24 cellular contexts compared by ENCODE assay signal in the genomic region with DNA sequence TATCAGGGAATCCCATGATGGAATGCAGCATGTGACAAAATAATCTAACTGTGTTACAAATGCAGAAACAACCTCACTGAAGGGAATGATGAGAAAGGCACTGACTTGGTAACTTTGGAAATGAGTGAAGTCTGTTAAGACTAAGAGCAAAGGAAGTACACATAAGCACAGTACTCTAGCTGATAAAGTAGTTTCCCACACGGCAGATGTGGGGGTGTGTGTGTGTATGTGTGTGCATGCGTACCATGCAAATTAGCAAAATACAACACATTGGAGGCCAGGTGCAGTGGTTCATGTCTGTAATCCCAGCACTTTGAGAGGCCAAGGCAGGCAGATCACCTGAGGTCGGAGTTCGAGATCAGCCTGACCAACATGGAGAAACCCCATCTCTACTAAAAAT. TPM values are rescaled to one million over a fixed set of nuclear protein-coding genes. Genes with fewer than 3 reads are reported as not detected.
DNase-seq lines count a peak whose midpoint lies in the region; ATAC-seq, FAIRE-seq and TF ChIP-seq lines count a peak whose summit lies in the region.
"Had no signal": no experiment of that assay in that cellular context is flagged by ENCODE, and none has a peak within 500 bp of the region (broad histone marks: within the 10 kb centered on the region; RNA-seq: fewer than 3 reads in every experiment).

No MANE protein-coding gene starts in this region.

- H3K9me2 ChIP-seq in SU-DHL-6 (replicated peaks; ENCODE audit: insufficient read depth, low read length) = no peaks in the 10 kb centered on the region

- H3K9ac ChIP-seq in SU-DHL-6 (ENCODE audit: low read length) = no peak overlapping the region
- H3K9ac ChIP-seq in kidney (ENCODE audit: low read length in 2 of 2) = no peak overlapping the region

- DNase-seq in GM12891 (ENCODE audit: insufficient read length, low spot score) (no peak), kidney (no peak)
- DNase-seq: AML-193; C1 segment of cervical spinal cord; Calu3; CD8-positive, alpha-beta T cell; DMS153; IMR-90; NCI-H1105 treated with DMSO at 0.1 percent for 48 hours; NCI-H1694; NCI-H2081; NCI-H2171 treated with DMSO at 0.1 percent for 48 hours; NCI-H526; OCI-M1; SJCRH30 had no signal

- H3K9me3 ChIP-seq in SU-DHL-6 (ENCODE audit: insufficient read depth, low read length) (no peaks in the 10 kb centered on the region), kidney (ENCODE audit: control insufficient read depth in 1 of 2, low read length in 2 of 2) (no peaks in the 10 kb centered on the region)

- H3K4me1 ChIP-seq in kidney (ENCODE audit: control insufficient read depth in 1 of 2, insufficient read depth in 1 of 2, low read depth in 1 of 2, low read length in 2 of 2) = no peaks in the 10 kb centered on the region
- H3K4me1 ChIP-seq: SJCRH30 had no signal

- H2AFZ ChIP-seq in SU-DHL-6 (ENCODE audit: low read depth, low read length, severe bottlenecking) = no peak overlapping the region

- no peaks in the 10 kb centered on the region for H3K27me3 ChIP-seq in SU-DHL-6 (ENCODE audit: low read length)
- H3K27me3 ChIP-seq: SJCRH30 had no signal

- peaks cover 13% of the 10 kb centered on the region for H3F3A ChIP-seq in SU-DHL-6 (ENCODE audit: insufficient read depth)

- H3K36me3 ChIP-seq in SU-DHL-6 (ENCODE audit: low read length) (no peaks in the 10 kb centered on the region), kidney (ENCODE audit: control insufficient read depth in 1 of 2, insufficient read depth in 2 of 2, low read length in 2 of 2) (no peaks in the 10 kb centered on the region)
- H3K36me3 ChIP-seq: SJCRH30 had no signal

- H3K4me3 ChIP-seq in SU-DHL-6 (ENCODE audit: insufficient read depth, low read length, poor library complexity, severe bottlenecking) = no peak overlapping the region
- H3K4me3 ChIP-seq in kidney (ENCODE audit: low read length in 2 of 2) = no peak overlapping the region
- H3K4me3 ChIP-seq: SJCRH30 had no signal

- FAIRE-seq in GM12891 (lab: Jason Lieb, UNC) (peak; percentile 74), kidney (lab: Jason Lieb, UNC) (no peak)
- FAIRE-seq: G401.6, HTR-8/SVneo, RCC 7860 had no signal

- TF ChIP-seq CTCF in SU-DHL-6 (IDR thresholded peaks at IDR 0.05; ENCODE audit: insufficient read depth, low read length, poor library complexity, severe bottlenecking) = no peak
- TF ChIP-seq CTCF in kidney (IDR thresholded peaks at IDR 0.05; ENCODE audit: borderline replicate concordance, extremely low read depth, insufficient read depth) = no peak

- TF ChIP-seq POLR2A in GM12891 (IDR thresholded peaks at IDR 0.05; ENCODE audit: low read depth, low read length) = no peak

- no peak for ATAC-seq in activated CD4-positive, CD25-positive, alpha-beta regulatory T cell treated with anti-CD3 and anti-CD28 coated beads, Interleukin-2, amount 50 U/mL, for 24 hours
- ATAC-seq: CD8-positive, alpha-beta T cell had no signal

- H3K27ac ChIP-seq in SU-DHL-6 (ENCODE audit: low read depth, low read length) (no peak overlapping the region), kidney (ENCODE audit: low read depth in 2 of 2, low read length in 2 of 2) (no peak overlapping the region)
- H3K27ac ChIP-seq: SJCRH30 had no signal

- no peaks in the 10 kb centered on the region for H3K79me2 ChIP-seq in SU-DHL-6 (ENCODE audit: insufficient read depth, low read length)

- intact Hi-C loops in kidney (cut with DNase I) = no loop called here

- H3K4me2 ChIP-seq in SU-DHL-6 (ENCODE audit: low read depth, low read length, poor library complexity, severe bottlenecking) = peak overlapping the region; percentile 21

- no peaks in the 10 kb centered on the region for H4K20me1 ChIP-seq in SU-DHL-6 (ENCODE audit: low read depth, low read length)

TF ChIP-seq in GM12891, 5 proteins besides CTCF, POLR2A, EP300 and RAD21:
- no peak for TF ChIP-seq PAX5 (IDR thresholded peaks at IDR 0.05; ENCODE audit: insufficient read depth, low read length, severe bottlenecking)
- no peak for TF ChIP-seq SPI1 (IDR thresholded peaks at IDR 0.05; ENCODE audit: low read depth, low read length)
- TF ChIP-seq TAF1 (IDR thresholded peaks at IDR 0.05; ENCODE audit: low read depth, low read length) = no peak
- TF ChIP-seq POLR2AphosphoS5 (IDR thresholded peaks at IDR 0.05; ENCODE audit: low read depth, low read length) = no peak
- peak; percentile 70; the same call in 1 of the 2 replicates for TF ChIP-seq POU2F2 (IDR thresholded peaks at IDR 0.05; ENCODE audit: low read depth, low read length)

RNA-seq across cellular contexts. Expression of a gene that starts 16.6 kb away (rescaled TPM):
- 0.04 TPM for polyA plus RNA-seq in GM12891 (2012; ENCODE audit: low read depth, missing spikeins)
- 1.6 TPM for total RNA-seq in kidney
- polyA plus RNA-seq in kidney (ENCODE audit: insufficient read depth, low read depth, low replicate concordance) = 0.32 TPM
- total RNA-seq: A172, Calu3, Daoy, H4, IMR-90, SJCRH30 had no signal
- polyA plus RNA-seq: AG04450, IMR-90 had no signal

RNA-seq across cellular contexts. Expression of a gene that starts 24.8 kb away (rescaled TPM):
- 125 TPM for polyA plus RNA-seq in GM12891 (2012; ENCODE audit: low read depth, missing spikeins)
- 87.7 TPM for total RNA-seq in kidney
- polyA plus RNA-seq in kidney (ENCODE audit: insufficient read depth, low read depth, low replicate concordance) = 115 TPM

RNA-seq across cellular contexts. Expression of a gene that starts 25.5 kb away (rescaled TPM):
- 17.3 TPM for polyA plus RNA-seq in GM12891 (2012; ENCODE audit: low read depth, missing spikeins)
- 28.3 TPM for total RNA-seq in kidney
- 28.7 TPM for polyA plus RNA-seq in kidney (ENCODE audit: insufficient read depth, low read depth, low replicate concordance)

RNA-seq across cellular contexts. Expression of a gene that starts 27.3 kb away (rescaled TPM):
- polyA plus RNA-seq in GM12891 (2012; ENCODE audit: low read depth, missing spikeins) = 19.3 TPM
- total RNA-seq in kidney = 64.1 TPM
- polyA plus RNA-seq in kidney (ENCODE audit: insufficient read depth, low read depth, low replicate concordance) = 16.1 TPM

RNA-seq across cellular contexts. Expression of a gene that starts 37.7 kb away (rescaled TPM):
- polyA plus RNA-seq in GM12891 (2012; ENCODE audit: low read depth, missing spikeins) = not detected
- total RNA-seq in kidney = not detected
- not detected for polyA plus RNA-seq in kidney (ENCODE audit: insufficient read depth, low read depth, low replicate concordance)
- total RNA-seq: A172; Calu3; CD8-positive, alpha-beta T cell; Daoy; H4; IMR-90; SJCRH30 had no signal
- polyA plus RNA-seq: AG04450, IMR-90 had no signal
